ENCODE assay signal across 1 cellular context in genomic region chr19:49009828-49010227, GRCh38.
A peak's percentile ranks its signal among the peaks of the same experiment; 100 is the strongest.
TF ChIP-seq lines count a peak whose summit lies in the region.

No MANE protein-coding gene starts in this region.

TF ChIP-seq in K562, 482 proteins besides CTCF, POLR2A, EP300 and RAD21:
- TF ChIP-seq POLR3G (IDR thresholded peaks at IDR 0.05; ENCODE audit: extremely low read depth, insufficient read length, insufficient replicate concordance) (no peak), SNIP1 (IDR thresholded peaks at IDR 0.05; ENCODE audit: low read depth) (no peak), NCOA1 (IDR thresholded peaks at IDR 0.05; ENCODE audit: low read depth) (no peak), RBFOX2 (IDR thresholded peaks at IDR 0.05; ENCODE audit: low read depth, low read length) (peak; percentile 42), TFAM (CRISPR knock-in tag; conservative IDR thresholded peaks at IDR 0.05) (no peak)
